Comparison of ENCODE assay signal across 8 cellular contexts in genomic region chr15:59299919-59300617, GRCh38.
A peak's percentile ranks its signal among the peaks of the same experiment; 100 is the strongest.
DNase-seq lines count a peak whose midpoint lies in the region; ATAC-seq and TF ChIP-seq lines count a peak whose summit lies in the region.

No MANE protein-coding gene starts in this region.

- peaks cover 65% of the 10 kb centered on the region for H3K36me3 Mint-ChIP-seq in Calu3 (ENCODE audit: insufficient read depth, unreplicated experiment)

- H3K36me3 ChIP-seq in Karpas-422 (ENCODE audit: insufficient read depth, low read length) (no peaks in the 10 kb centered on the region), colonic mucosa (no peaks in the 10 kb centered on the region)

- no peak for TF ChIP-seq CTCF in Calu3 (IDR thresholded peaks at IDR 0.05; ENCODE audit: unreplicated experiment)
- no peak for TF ChIP-seq CTCF in colonic mucosa (IDR thresholded peaks at IDR 0.05)

- no peaks in the 10 kb centered on the region for H3K79me2 ChIP-seq in Karpas-422 (ENCODE audit: low read length)

- peak overlapping the region; percentile 92 for H3K27ac Mint-ChIP-seq in Calu3 (ENCODE audit: unreplicated experiment)

- H2AFZ ChIP-seq in Karpas-422 (ENCODE audit: low read length) = peak overlapping the region; percentile 64

- H3K4me2 ChIP-seq in Karpas-422 (ENCODE audit: low read depth, low read length, poor library complexity, severe bottlenecking) = peak overlapping the region; percentile 58

- DNase-seq in Calu3 (peak; percentile 83), Karpas-422 (peak; percentile 90), colonic mucosa (peak; percentile 94), mucosa of gallbladder (ENCODE audit: low spot score) (peak; percentile 80), islet precursor cell (no peak)
- DNase-seq in activated CD4-positive, alpha-beta T cell treated with anti-CD3 and anti-CD28 coated beads for 24 hours (ENCODE audit: low read depth in 2 of 2) = peak; percentile 39 to 48
- peak; percentile 49 to 77 for DNase-seq in stimulated activated CD8-positive, alpha-beta memory T cell treated with anti-CD3 and anti-CD28 coated beads, Interleukin-7, amount 100 ng/mL, for 48 hours (ENCODE audit: extremely low read depth in 1 of 2, low read depth in 1 of 2)

- peaks cover 85% of the 10 kb centered on the region for H3K4me1 Mint-ChIP-seq in Calu3 (ENCODE audit: low read depth, unreplicated experiment)

- H3K27me3 Mint-ChIP-seq in Calu3 (ENCODE audit: unreplicated experiment) = no peaks in the 10 kb centered on the region

- peak; percentile 52 for ATAC-seq in GM21619 (IDR thresholded peaks at IDR 0.05; ENCODE audit: unreplicated experiment)

- intact Hi-C loops in Calu3 (cut with micrococcal nuclease; ENCODE audit: unreplicated experiment) (loop anchor here (5.0 kb wide), 1 partner anchor 32 kb away; no protein-coding TSS in a partner anchor), colonic mucosa (cut with DNase I) (no loop called here)

- CTCF ChIA-PET in Calu3 (lab: Charles Lee) = interaction anchor here (0.6 to 3.1 kb wide), 14 partner anchors 8 to 322 kb away, joined by 3 to 13 read pairs (median 6); no protein-coding TSS in a partner anchor

- H4K20me1 ChIP-seq in Karpas-422 (ENCODE audit: insufficient read depth, low read depth, low read length) = no peaks in the 10 kb centered on the region

- TSS peak; percentile 73 for BruUV-seq in Calu3 (replicated peaks; lab: Mats Ljungman, UMichigan)

- no peaks in the 10 kb centered on the region for H3K9me2 ChIP-seq in Karpas-422 (replicated peaks; ENCODE audit: insufficient read depth, low read length)

- H3K4me1 ChIP-seq in Karpas-422 (ENCODE audit: low read length) (peaks cover 54% of the 10 kb centered on the region), colonic mucosa (peaks cover 25% of the 10 kb centered on the region)

- H3K27ac ChIP-seq in Karpas-422 (ENCODE audit: low read length) = no peak overlapping the region
- peak overlapping the region; percentile 82 for H3K27ac ChIP-seq in colonic mucosa

- H3K27me3 ChIP-seq in Karpas-422 (ENCODE audit: low read length) (no peaks in the 10 kb centered on the region), colonic mucosa (no peaks in the 10 kb centered on the region)

- H3K9ac ChIP-seq in Karpas-422 (ENCODE audit: low read length) = no peak overlapping the region
- H3K9ac ChIP-seq in colonic mucosa (ENCODE audit: low read depth in 2 of 2, low read length in 2 of 2) = peak overlapping the region; percentile 38 to 83

- no peaks in the 10 kb centered on the region for H3K9me3 Mint-ChIP-seq in Calu3 (ENCODE audit: low read depth, unreplicated experiment)

- no peaks in the 10 kb centered on the region for H3K9me3 ChIP-seq in Karpas-422 (ENCODE audit: low read length)
- H3K9me3 ChIP-seq in colonic mucosa = no peaks in the 10 kb centered on the region

- H3K4me3 ChIP-seq in Karpas-422 (ENCODE audit: low read length) (no peak overlapping the region), colonic mucosa (no peak overlapping the region)

- peak overlapping the region; percentile 45 for H3K4me3 Mint-ChIP-seq in Calu3 (ENCODE audit: low read depth, unreplicated experiment)
